14 cellular contexts compared by ENCODE assay signal in the genomic region with DNA sequence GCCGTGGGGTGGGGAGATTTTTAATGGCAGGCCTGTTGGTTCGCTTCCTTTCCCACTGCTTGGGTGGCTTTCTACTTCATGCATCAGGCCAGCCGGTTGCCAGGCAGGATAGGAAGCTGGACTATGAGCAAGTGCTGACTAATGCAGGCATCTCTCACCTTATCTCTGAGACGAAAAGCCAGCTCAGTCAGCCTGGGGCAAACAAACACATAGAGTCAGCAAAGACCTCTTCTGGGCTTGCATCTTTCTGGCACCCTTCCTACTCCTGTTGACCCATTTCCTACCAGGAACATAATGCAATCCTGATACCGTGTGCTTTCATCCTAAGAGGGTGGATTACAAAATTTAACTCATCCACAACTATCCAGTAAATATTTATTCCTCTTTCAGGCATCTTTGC.
DNase-seq lines count a peak whose midpoint lies in the region; ATAC-seq and TF ChIP-seq lines count a peak whose summit lies in the region.
"Had no signal": no experiment of that assay in that cellular context is flagged by ENCODE, and none has a peak within 500 bp of the region (broad histone marks: within the 10 kb centered on the region; RNA-seq: fewer than 3 reads in every experiment).

No MANE protein-coding gene starts in this region.

- no peak for TF ChIP-seq POLR2A in testis (IDR thresholded peaks at IDR 0.05)

- H3K27me3 ChIP-seq in cardiac muscle cell (peaks cover 61% of the 10 kb centered on the region), left ventricle myocardium inferior (ENCODE audit: low read depth) (peaks cover 12% of the 10 kb centered on the region), testis (no peaks in the 10 kb centered on the region)

- H3K27ac ChIP-seq in cardiac muscle cell, result no peak overlapping the region
- H3K27ac ChIP-seq in left ventricle myocardium inferior (replicated peaks), result no peak overlapping the region
- no peak overlapping the region for H3K27ac ChIP-seq in testis

- H3K4me3 ChIP-seq in cardiac muscle cell (no peak overlapping the region), left ventricle myocardium inferior (no peak overlapping the region), testis (no peak overlapping the region)

- no peaks in the 10 kb centered on the region for H3K9me3 ChIP-seq in cardiac muscle cell (ENCODE audit: low read depth)
- no peaks in the 10 kb centered on the region for H3K9me3 ChIP-seq in left ventricle myocardium inferior (replicated peaks)
- H3K9me3 ChIP-seq in testis, result no peaks in the 10 kb centered on the region

- intact Hi-C loops in left ventricle myocardium inferior (cut with micrococcal nuclease), result no loop called here
- intact Hi-C loops in testis (cut with DNase I; ENCODE audit: low total_unique reads), result no loop called here

- DNase-seq in cardiac muscle cell (ENCODE audit: low read depth in 1 of 2, low spot score in 1 of 2) (peak; percentile 35 to 95), left ventricle myocardium inferior (no peak), astrocyte of the hippocampus (ENCODE audit: low read depth, low spot score) (peak; percentile 61), iPS-NIHi7 (ENCODE audit: extremely low spot score) (peak; percentile 54), testis (no peak), ACHN (no peak)
- DNase-seq: activated CD4-positive, alpha-beta T cell treated with anti-CD3 and anti-CD28 coated beads, Interleukin-2, amount 50 U/mL, for 4 hours; activated gamma-delta T cell; DMS153; NCI-H1417; nephron progenitor cell; T-cell had no signal

- H3K4me1 ChIP-seq in cardiac muscle cell (ENCODE audit: low read depth) (no peaks in the 10 kb centered on the region), left ventricle myocardium inferior (no peaks in the 10 kb centered on the region), testis (no peaks in the 10 kb centered on the region)

- ATAC-seq in HG03432 (IDR thresholded peaks at IDR 0.05; ENCODE audit: unreplicated experiment) (no peak), HG03196 (IDR thresholded peaks at IDR 0.05; ENCODE audit: unreplicated experiment) (no peak)
- ATAC-seq: T-cell had no signal

- 58 to 59% methylated on average over 5 of the region's 5 CpGs for WGBS in testis, 2 donors

- TF ChIP-seq CTCF in cardiac muscle cell (IDR thresholded peaks at IDR 0.05; ENCODE audit: low read depth, low read length) (no peak), left ventricle myocardium inferior (IDR thresholded peaks at IDR 0.05; ENCODE audit: borderline replicate concordance) (no peak), testis (IDR thresholded peaks at IDR 0.05) (no peak)

- in situ Hi-C loops in ACHN (cut with HindIII; ENCODE audit: low pct_ligation_motif_present, low pct_unique_long_range_greater_than_20kb, low sequenced_read_pairs), result no loop called here

- H3K36me3 ChIP-seq in cardiac muscle cell (no peaks in the 10 kb centered on the region), left ventricle myocardium inferior (no peaks in the 10 kb centered on the region), testis (ENCODE audit: low read depth, missing control alignments) (no peaks in the 10 kb centered on the region)

Comparison
In these comparisons a context has a peak if more than half of its experiments do, and no peak if none do; other contexts are left out.
1. DNase-seq: peak in cardiac muscle cell (2 of 2), astrocyte of the hippocampus (single experiment) and iPS-NIHi7 (single experiment); none in left ventricle myocardium inferior (single experiment), testis (single experiment) and ACHN (single experiment).